ENCODE assay signal across 23 cellular contexts in the genomic region with DNA sequence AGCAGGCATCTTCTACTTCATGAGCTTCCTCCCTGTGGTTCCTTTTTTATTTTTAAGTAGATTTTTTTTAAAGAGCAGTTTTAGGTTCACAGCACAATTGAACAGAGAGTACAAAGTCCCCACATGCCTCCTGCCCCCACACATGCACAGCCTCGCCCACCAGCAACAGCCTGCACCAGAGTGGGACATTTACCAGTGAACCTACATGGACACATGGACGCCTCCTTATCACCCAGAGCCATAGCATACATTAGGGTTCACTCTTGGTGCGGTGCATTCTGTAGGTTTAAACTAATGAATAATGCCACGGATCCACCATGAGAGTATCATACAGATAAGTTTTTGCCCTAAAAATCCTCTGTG. TPM values are rescaled to one million over a fixed set of nuclear protein-coding genes. Genes with fewer than 3 reads are reported as not detected.
DNase-seq lines count a peak whose midpoint lies in the region; ATAC-seq, FAIRE-seq and TF ChIP-seq lines count a peak whose summit lies in the region.
"Had no signal": no experiment of that assay in that cellular context is flagged by ENCODE, and none has a peak within 500 bp of the region (broad histone marks: within the 10 kb centered on the region; RNA-seq: fewer than 3 reads in every experiment).

No MANE protein-coding gene starts in this region.

- no peak overlapping the region for H3K4me3 Mint-ChIP-seq in GM23338
- H3K4me3 Mint-ChIP-seq: activated CD4-positive, alpha-beta memory T cell treated with anti-CD3 and anti-CD28 coated beads for 36 hours; dendritic cell treated with granulocyte-macrophage colony-stimulating factor and Interleukin-4, amounts not matched to agents 40 ng/mL and 50 ng/mL, for 4 days; naive thymus-derived CD4-positive, alpha-beta T cell; WTC11 had no signal

- no peak for TF ChIP-seq EP300 in sigmoid colon (IDR thresholded peaks at IDR 0.05)

- in situ Hi-C loops in brain microvascular endothelial cell (cut with HindIII; ENCODE audit: low pct_ligation_motif_present, low sequenced_read_pairs): no loop called here

- peak; percentile 27 for DNase-seq in Right ventricle myocardium superior
- no peak for DNase-seq in Right ventricle myocardium inferior (ENCODE audit: missing footprints)
- DNase-seq in kidney: peak; percentile 31
- DNase-seq in sigmoid colon: no peak
- DNase-seq in NCI-H2029 treated with DMSO at 0.1 percent for 48 hours (lab: John Stamatoyannopoulos, UW): no peak
- DNase-seq in GM23338 (ENCODE audit: low spot score): no peak
- DNase-seq in brain microvascular endothelial cell: no peak
- no peak for DNase-seq in HTR-8/SVneo (ENCODE audit: insufficient read length, low spot score)
- DNase-seq: activated CD4-positive, alpha-beta memory T cell treated with anti-CD3 and anti-CD28 coated beads for 36 hours; AML-193; KG1; mesendoderm; naive thymus-derived CD4-positive, alpha-beta T cell; NCI-H526 treated with DMSO at 0.1 percent for 48 hours had no signal

- peaks cover 8% of the 10 kb centered on the region for H3K9me3 Mint-ChIP-seq in GM23338
- H3K9me3 Mint-ChIP-seq: dendritic cell treated with granulocyte-macrophage colony-stimulating factor and Interleukin-4, amounts not matched to agents 40 ng/mL and 50 ng/mL, for 4 days had no signal

- no peaks in the 10 kb centered on the region for H4K20me1 ChIP-seq in GM23338 (replicated peaks; ENCODE audit: insufficient read depth)

- H2AFZ ChIP-seq in GM23338: no peak overlapping the region

- H3K4me2 ChIP-seq in GM23338: no peak overlapping the region

- ATAC-seq in Right ventricle myocardium superior (ENCODE audit: poor library complexity) (no peak), Right ventricle myocardium inferior (no peak), GM23338 (no peak)
- ATAC-seq: naive thymus-derived CD4-positive, alpha-beta T cell; WTC11 had no signal

- H3K36me3 ChIP-seq in kidney (ENCODE audit: control insufficient read depth in 1 of 2, insufficient read depth in 2 of 2, low read length in 2 of 2): no peaks in the 10 kb centered on the region
- no peaks in the 10 kb centered on the region for H3K36me3 ChIP-seq in sigmoid colon
- H3K36me3 ChIP-seq in GM23338 (ENCODE audit: insufficient read depth): no peaks in the 10 kb centered on the region
- H3K36me3 ChIP-seq in brain microvascular endothelial cell (replicated peaks): no peaks in the 10 kb centered on the region
- H3K36me3 ChIP-seq: adrenal gland, HAP-1, right lobe of liver had no signal

- no peaks in the 10 kb centered on the region for H3K79me2 ChIP-seq in GM23338 (replicated peaks; ENCODE audit: insufficient read depth)

- H3K27ac ChIP-seq in kidney (ENCODE audit: low read depth in 2 of 2, low read length in 2 of 2) (peak overlapping the region in 1 of 2 donors; percentile 91), sigmoid colon (peak overlapping the region; percentile 80 to 98 (median 97)), GM23338 (ENCODE audit: low read depth) (no peak overlapping the region), brain microvascular endothelial cell (no peak overlapping the region)

- no peaks in the 10 kb centered on the region for H3K36me3 Mint-ChIP-seq in GM23338 (ENCODE audit: low read depth)
- H3K36me3 Mint-ChIP-seq: WTC11 had no signal

- H3K27me3 ChIP-seq in sigmoid colon: no peaks in the 10 kb centered on the region
- no peaks in the 10 kb centered on the region for H3K27me3 ChIP-seq in GM23338 (ENCODE audit: insufficient read depth)
- no peaks in the 10 kb centered on the region for H3K27me3 ChIP-seq in brain microvascular endothelial cell (replicated peaks)
- H3K27me3 ChIP-seq: adrenal gland, right lobe of liver had no signal

- peaks cover 0 to 3% of the 10 kb centered on the region in 2 donors for H3K9me3 ChIP-seq in kidney (ENCODE audit: control insufficient read depth in 1 of 2, low read length in 2 of 2)
- no peaks in the 10 kb centered on the region for H3K9me3 ChIP-seq in sigmoid colon
- H3K9me3 ChIP-seq: adrenal gland, right lobe of liver had no signal

- no peak overlapping the region for H3K9ac ChIP-seq in kidney (ENCODE audit: low read length in 2 of 2)

- H3K4me1 ChIP-seq in kidney (ENCODE audit: control insufficient read depth in 1 of 2, insufficient read depth in 1 of 2, low read depth in 1 of 2, low read length in 2 of 2): peaks cover 36 to 41% of the 10 kb centered on the region in 2 donors
- peaks cover 0 to 82% (median 77%) of the 10 kb centered on the region in 4 donors for H3K4me1 ChIP-seq in sigmoid colon
- 0 out of 2 replicates have a peak, but pooled peaks cover 8% of the 10 kb centered on the region for H3K4me1 ChIP-seq in GM23338 (ENCODE audit: insufficient read depth)
- H3K4me1 ChIP-seq: HAP-1 had no signal

- TF ChIP-seq CTCF in kidney (IDR thresholded peaks at IDR 0.05; ENCODE audit: borderline replicate concordance, extremely low read depth, insufficient read depth) (no peak), sigmoid colon (IDR thresholded peaks at IDR 0.05) (no peak), GM23338 (conservative IDR thresholded peaks at IDR 0.05; ENCODE audit: low read depth in 2 of 2) (no peak), brain microvascular endothelial cell (IDR thresholded peaks at IDR 0.05; ENCODE audit: low read depth, low read length, missing control alignments) (no peak)

- no peak for TF ChIP-seq POLR2A in sigmoid colon (IDR thresholded peaks at IDR 0.05)

- peaks cover 12% of the 10 kb centered on the region for H3K4me1 Mint-ChIP-seq in GM23338
- H3K4me1 Mint-ChIP-seq: naive thymus-derived CD4-positive, alpha-beta T cell had no signal

- H3K4me3 ChIP-seq in kidney (ENCODE audit: low read length in 2 of 2): no peak overlapping the region
- no peak overlapping the region for H3K4me3 ChIP-seq in sigmoid colon
- H3K4me3 ChIP-seq in GM23338: no peak overlapping the region
- H3K4me3 ChIP-seq in brain microvascular endothelial cell (ENCODE audit: low read depth, low read length): no peak overlapping the region
- H3K4me3 ChIP-seq: adrenal gland, HAP-1, right lobe of liver had no signal

- WGBS in sigmoid colon, 2 donors: 59 to 68% methylated on average over 4 of the region's 4 CpGs

- H3K27me3 Mint-ChIP-seq in GM23338 (ENCODE audit: insufficient read depth, low read depth, poor library complexity): peaks cover 5% of the 10 kb centered on the region
- H3K27me3 Mint-ChIP-seq: activated CD4-positive, alpha-beta memory T cell treated with anti-CD3 and anti-CD28 coated beads for 36 hours; dendritic cell treated with granulocyte-macrophage colony-stimulating factor and Interleukin-4, amounts not matched to agents 40 ng/mL and 50 ng/mL, for 4 days had no signal

- no peak for FAIRE-seq in kidney (lab: Jason Lieb, UNC)
- FAIRE-seq in HTR-8/SVneo (lab: Jason Lieb, UNC): no peak
- FAIRE-seq: bronchial epithelial cell, endothelial cell of umbilical vein, keratinocyte had no signal

- H3F3A ChIP-seq in GM23338 (replicated peaks; ENCODE audit: low read depth): no peaks in the 10 kb centered on the region

- intact Hi-C loops in Right ventricle myocardium superior (cut with DNase I) (no loop called here), Right ventricle myocardium inferior (cut with DNase I) (no loop called here), kidney (cut with DNase I) (no loop called here), sigmoid colon (cut with DNase I) (no loop called here)

- H3K9me2 ChIP-seq in GM23338 (ENCODE audit: insufficient read depth): no peaks in the 10 kb centered on the region

- H3K27ac Mint-ChIP-seq in GM23338: no peak overlapping the region
- H3K27ac Mint-ChIP-seq: activated CD4-positive, alpha-beta memory T cell treated with anti-CD3 and anti-CD28 coated beads for 36 hours; dendritic cell treated with granulocyte-macrophage colony-stimulating factor and Interleukin-4, amounts not matched to agents 40 ng/mL and 50 ng/mL, for 4 days; naive thymus-derived CD4-positive, alpha-beta T cell; WTC11 had no signal

TF ChIP-seq in GM23338, 12 proteins besides CTCF, POLR2A, EP300 and RAD21 (continues in another document):
- TF ChIP-seq, protein P1, sequence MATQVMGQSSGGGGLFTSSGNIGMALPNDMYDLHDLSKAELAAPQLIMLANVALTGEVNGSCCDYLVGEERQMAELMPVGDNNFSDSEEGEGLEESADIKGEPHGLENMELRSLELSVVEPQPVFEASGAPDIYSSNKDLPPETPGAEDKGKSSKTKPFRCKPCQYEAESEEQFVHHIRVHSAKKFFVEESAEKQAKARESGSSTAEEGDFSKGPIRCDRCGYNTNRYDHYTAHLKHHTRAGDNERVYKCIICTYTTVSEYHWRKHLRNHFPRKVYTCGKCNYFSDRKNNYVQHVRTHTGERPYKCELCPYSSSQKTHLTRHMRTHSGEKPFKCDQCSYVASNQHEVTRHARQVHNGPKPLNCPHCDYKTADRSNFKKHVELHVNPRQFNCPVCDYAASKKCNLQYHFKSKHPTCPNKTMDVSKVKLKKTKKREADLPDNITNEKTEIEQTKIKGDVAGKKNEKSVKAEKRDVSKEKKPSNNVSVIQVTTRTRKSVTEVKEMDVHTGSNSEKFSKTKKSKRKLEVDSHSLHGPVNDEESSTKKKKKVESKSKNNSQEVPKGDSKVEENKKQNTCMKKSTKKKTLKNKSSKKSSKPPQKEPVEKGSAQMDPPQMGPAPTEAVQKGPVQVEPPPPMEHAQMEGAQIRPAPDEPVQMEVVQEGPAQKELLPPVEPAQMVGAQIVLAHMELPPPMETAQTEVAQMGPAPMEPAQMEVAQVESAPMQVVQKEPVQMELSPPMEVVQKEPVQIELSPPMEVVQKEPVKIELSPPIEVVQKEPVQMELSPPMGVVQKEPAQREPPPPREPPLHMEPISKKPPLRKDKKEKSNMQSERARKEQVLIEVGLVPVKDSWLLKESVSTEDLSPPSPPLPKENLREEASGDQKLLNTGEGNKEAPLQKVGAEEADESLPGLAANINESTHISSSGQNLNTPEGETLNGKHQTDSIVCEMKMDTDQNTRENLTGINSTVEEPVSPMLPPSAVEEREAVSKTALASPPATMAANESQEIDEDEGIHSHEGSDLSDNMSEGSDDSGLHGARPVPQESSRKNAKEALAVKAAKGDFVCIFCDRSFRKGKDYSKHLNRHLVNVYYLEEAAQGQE (IDR thresholded peaks at IDR 0.05; ENCODE audit: unreplicated experiment): no peak
- TF ChIP-seq CREB1 (CRISPR knock-in tag; IDR thresholded peaks at IDR 0.05; ENCODE audit: low read depth) (no peak), ZNF114 (CRISPR knock-in tag; IDR thresholded peaks at IDR 0.05) (no peak)

RNA-seq across cellular contexts. Expression of gene HS1BP3, which starts 40.9 kb away (rescaled TPM):
- total RNA-seq in Right ventricle myocardium superior: 19.7 TPM
- total RNA-seq in Right ventricle myocardium inferior: 20.1 TPM
- 35.5 TPM for total RNA-seq in kidney
- polyA plus RNA-seq in kidney (ENCODE audit: insufficient read depth, low read depth, low replicate concordance): 37.5 TPM
- 10 to 100 TPM; 32.3 to 54.6 (median 41.8) TPM for total RNA-seq in sigmoid colon
- 10 to 100 TPM; 25.2 to 36.3 (median 25.3) TPM for polyA plus RNA-seq in sigmoid colon
- total RNA-seq in GM23338 (2014; rRNA removed; shearing (Covaris generic)): 15.0 and 16.8 TPM in 2 replicates
- polyA plus RNA-seq in GM23338 (2016; fragmentation: Nextera tagmentation; extraction: Ambion mirVana): 6.0 and 7.2 TPM in 2 replicates

RNA-seq across cellular contexts. Expression of gene GDF7, which starts 57.0 kb away (rescaled TPM):
- 0.38 TPM for total RNA-seq in Right ventricle myocardium superior
- 0.46 TPM for total RNA-seq in Right ventricle myocardium inferior
- 12.5 TPM for total RNA-seq in kidney
- 1.8 TPM for polyA plus RNA-seq in kidney (ENCODE audit: insufficient read depth, low read depth, low replicate concordance)
- total RNA-seq in sigmoid colon: 1 to 10 TPM in 1 of 4 donors, under 1 TPM in 3; 0.49 to 1.6 (median 0.77) TPM
- polyA plus RNA-seq in sigmoid colon: under 1 TPM; under 0.01 to 0.60 (median under 0.01) TPM
- 0.19 and 0.52 TPM in 2 replicates for total RNA-seq in GM23338 (2014; rRNA removed; shearing (Covaris generic))
- polyA plus RNA-seq in GM23338 (2016; fragmentation: Nextera tagmentation; extraction: Ambion mirVana): 0.16 and 0.19 TPM in 2 replicates
- total RNA-seq: RPMI7951 had no signal
- polyA plus RNA-seq: keratinocyte had no signal

Comparison
In these comparisons a context has a peak if more than half of its experiments do, and no peak if none do; other contexts are left out.
1. DNase-seq: peak in Right ventricle myocardium superior (single experiment) and kidney (single experiment); none in Right ventricle myocardium inferior (single experiment), sigmoid colon (single experiment), NCI-H2029 treated with DMSO at 0.1 percent for 48 hours (single experiment), GM23338 (single experiment), brain microvascular endothelial cell (single experiment) and HTR-8/SVneo (single experiment).
2. H3K27ac ChIP-seq: peak in sigmoid colon (4 of 4); none in GM23338 (single experiment) and brain microvascular endothelial cell (single experiment).